In the genomic region with DNA sequence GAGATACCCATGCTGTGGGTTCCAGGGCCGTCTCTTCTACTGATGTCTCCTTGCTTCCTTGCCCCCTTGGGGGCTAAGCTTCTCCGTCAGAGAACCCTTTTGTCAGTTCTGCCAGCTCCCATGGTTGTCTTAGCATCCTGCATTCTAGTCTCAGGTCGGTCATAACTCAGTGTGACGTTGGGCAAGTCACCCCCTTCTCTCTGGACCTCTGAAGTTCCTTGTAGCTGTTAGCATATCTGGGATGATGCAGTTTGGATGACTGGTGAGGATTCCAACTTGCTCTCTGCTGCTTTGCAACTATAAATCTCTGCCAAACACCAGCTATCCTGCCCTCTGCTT, we compare ENCODE assay signal across 1 cellular context.
TF ChIP-seq lines count a peak whose summit lies in the region.

No MANE protein-coding gene starts in this region.

TF ChIP-seq in HepG2, 621 proteins besides CTCF, POLR2A, EP300 and RAD21:
- TF ChIP-seq JUN (CRISPR knock-in tag; IDR thresholded peaks at IDR 0.05) (no peak), PCBP1 (IDR thresholded peaks at IDR 0.05; ENCODE audit: borderline replicate concordance, low read depth, low read length) (no peak), MTF2 (CRISPR knock-in tag; IDR thresholded peaks at IDR 0.05; ENCODE audit: borderline replicate concordance) (no peak), GZF1 (CRISPR knock-in tag; IDR thresholded peaks at IDR 0.05) (no peak)
